In the genomic region with DNA sequence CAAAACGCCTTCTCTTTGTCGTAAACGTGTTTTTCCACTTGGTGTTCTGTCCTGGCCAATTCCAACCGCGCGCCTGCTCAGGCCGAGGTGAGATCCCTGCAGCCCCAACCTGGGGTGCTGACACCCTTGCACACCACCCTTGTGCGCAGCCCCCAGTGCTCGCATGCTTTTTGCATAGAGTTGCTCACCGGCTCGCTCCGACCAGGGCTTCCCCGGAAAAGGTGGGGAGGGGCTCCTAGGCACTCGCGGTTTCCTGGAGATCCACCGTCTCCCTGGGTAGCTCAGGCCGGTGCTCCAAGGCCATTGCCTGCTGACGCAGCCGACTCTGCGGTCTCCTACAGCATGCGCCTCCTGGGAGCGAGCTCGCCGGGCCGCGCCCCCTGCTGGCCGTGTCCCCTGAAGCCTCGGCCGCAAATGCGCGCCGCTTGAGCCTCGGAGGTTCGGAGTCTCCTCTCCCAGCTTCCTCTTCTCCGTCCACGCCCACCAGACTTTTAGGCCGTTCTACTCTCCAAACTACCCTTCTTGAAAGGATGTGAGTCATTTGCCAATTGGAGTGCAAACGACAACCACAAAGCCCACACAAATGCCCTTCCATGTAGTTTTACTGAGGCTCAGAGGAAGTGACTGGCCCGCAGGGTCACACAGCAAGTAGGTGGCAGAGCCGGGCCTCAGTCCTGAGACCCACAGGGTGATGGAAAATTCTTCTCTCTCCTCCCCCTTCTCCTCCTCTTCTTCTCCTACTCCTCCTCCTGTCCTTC, we compare ENCODE assay signal across 8 cellular contexts. TPM values are rescaled to one million over a fixed set of nuclear protein-coding genes. Genes with fewer than 3 reads are reported as not detected.
A peak's percentile ranks its signal among the peaks of the same experiment; 100 is the strongest.
DNase-seq lines count a peak whose midpoint lies in the region; ATAC-seq and TF ChIP-seq lines count a peak whose summit lies in the region.

No MANE protein-coding gene starts in this region.

- H4K91ac ChIP-seq in mesenchymal stem cell (ENCODE audit: low read length) = peak overlapping the region; percentile 48

- peaks cover 2% of the 10 kb centered on the region for H3K79me1 ChIP-seq in mesenchymal stem cell (replicated peaks; ENCODE audit: low read length, poor library complexity, severe bottlenecking)

- H2AFZ ChIP-seq in mesenchymal stem cell (ENCODE audit: low read depth, low read length) = peak overlapping the region; percentile 91

- no peaks in the 10 kb centered on the region for H3K9me3 ChIP-seq in CD4-positive, alpha-beta T cell (ENCODE audit: control insufficient read depth, low read length)
- H3K9me3 ChIP-seq in endocrine pancreas (ENCODE audit: control insufficient read depth, low read length) = no peaks in the 10 kb centered on the region
- no peaks in the 10 kb centered on the region for H3K9me3 ChIP-seq in mesenchymal stem cell (ENCODE audit: control insufficient read depth, low read length)

- peak overlapping the region; percentile 9 to 87 for H2BK12ac ChIP-seq in mesenchymal stem cell (ENCODE audit: low read length in 2 of 2)

- no peaks in the 10 kb centered on the region for H3K9me3 Mint-ChIP-seq in CD4-positive, alpha-beta T cell

- ATAC-seq in CD4-positive, alpha-beta T cell (ENCODE audit: poor library complexity) = peak; percentile 90
- peak; percentile 78 for ATAC-seq in GM19351 (IDR thresholded peaks at IDR 0.05; ENCODE audit: unreplicated experiment)
- peak; percentile 59 for ATAC-seq in HG03520 (IDR thresholded peaks at IDR 0.05; ENCODE audit: unreplicated experiment)

- H3K27me3 ChIP-seq in CD4-positive, alpha-beta T cell (ENCODE audit: control insufficient read depth, insufficient read depth, low read length) = no peaks in the 10 kb centered on the region
- H3K27me3 ChIP-seq in endocrine pancreas (ENCODE audit: control insufficient read depth, insufficient read depth, low read length) (no peaks in the 10 kb centered on the region), mesenchymal stem cell (ENCODE audit: control insufficient read depth in 1 of 2, insufficient read depth in 1 of 2, low read length in 2 of 2) (no peaks in the 10 kb centered on the region)

- no peaks in the 10 kb centered on the region for H3K36me3 Mint-ChIP-seq in CD4-positive, alpha-beta T cell (ENCODE audit: low read depth)

- peak overlapping the region; percentile 75 for H3K4me3 Mint-ChIP-seq in CD4-positive, alpha-beta T cell

- peak overlapping the region; percentile 73 for H4K8ac ChIP-seq in mesenchymal stem cell (ENCODE audit: low read length)

- H2BK5ac ChIP-seq in mesenchymal stem cell (ENCODE audit: low read depth, low read length, poor library complexity, severe bottlenecking) = peak overlapping the region; percentile 37

- H3K27ac ChIP-seq in CD4-positive, alpha-beta T cell (ENCODE audit: low read depth, low read length) = no peak overlapping the region
- peak overlapping the region; percentile 93 for H3K27ac ChIP-seq in mesenchymal stem cell (ENCODE audit: low read length, poor library complexity, severe bottlenecking)

- peak overlapping the region; percentile 64 for H3K4me2 ChIP-seq in mesenchymal stem cell (ENCODE audit: low read length, poor library complexity, severe bottlenecking)

- H3K4me3 ChIP-seq in endocrine pancreas (ENCODE audit: control insufficient read depth, insufficient read depth, low read length) = no peak overlapping the region
- peak overlapping the region; percentile 45 to 85 for H3K4me3 ChIP-seq in mesenchymal stem cell (ENCODE audit: insufficient read depth in 1 of 2, low read depth in 1 of 2, low read length in 2 of 2)

- peaks cover 21% of the 10 kb centered on the region for H3K4me1 Mint-ChIP-seq in CD4-positive, alpha-beta T cell (ENCODE audit: low read depth)

- peak; percentile 92 for TF ChIP-seq CTCF in CD4-positive, alpha-beta T cell (IDR thresholded peaks at IDR 0.05)

- H3K4me1 ChIP-seq in endocrine pancreas (ENCODE audit: control insufficient read depth, insufficient read depth, low read length) (no peaks in the 10 kb centered on the region), mesenchymal stem cell (ENCODE audit: control insufficient read depth, insufficient read depth, low read depth, low read length) (peaks cover 16% of the 10 kb centered on the region)

- intact Hi-C loops in CD4-positive, alpha-beta T cell (cut with DNase I, micrococcal nuclease) = loop anchor here in 1 of 2 experiments (5.0 kb wide), 1 partner anchor 311 kb away; no protein-coding TSS in a partner anchor

- peak overlapping the region; percentile 32 for H3K27ac Mint-ChIP-seq in CD4-positive, alpha-beta T cell

- no peak overlapping the region for H3K23ac ChIP-seq in mesenchymal stem cell (ENCODE audit: low read length in 2 of 2)

- H3K14ac ChIP-seq in mesenchymal stem cell (ENCODE audit: low read length in 2 of 2) = peak overlapping the region in 1 of 2 experiments; percentile 53

- CTCF ChIA-PET in CD4-positive, alpha-beta T cell (lab: Charles Lee) = interaction anchor here (0.6 to 3.7 kb wide), 13 partner anchors 8 to 132 kb away, joined by 3 to 39 read pairs (median 5); partner anchors contain the start of genes NAE1 and RRAD

- whole genome bisulfite sequencing in mesenchymal stem cell = 7% methylated on average over 40 of the region's 40 CpGs

- H3K27me3 Mint-ChIP-seq in CD4-positive, alpha-beta T cell = no peaks in the 10 kb centered on the region

- H2AK5ac ChIP-seq in mesenchymal stem cell (ENCODE audit: low read length, severe bottlenecking) = no peak overlapping the region

- POLR2A ChIA-PET in CD4-positive, alpha-beta T cell (lab: Charles Lee) = interaction anchor here (0.7 to 2.2 kb wide), 4 partner anchors 11 to 378 kb away, joined by 3 to 20 read pairs (median 4); partner anchors contain the start of gene NAE1

- H3K9ac ChIP-seq in endocrine pancreas (ENCODE audit: control insufficient read depth, insufficient read depth, low read length) (peak overlapping the region; percentile 61), mesenchymal stem cell (ENCODE audit: low read length) (peak overlapping the region; percentile 88)

- H3K36me3 ChIP-seq in endocrine pancreas (ENCODE audit: control insufficient read depth, insufficient read depth, low read length) (no peaks in the 10 kb centered on the region), mesenchymal stem cell (ENCODE audit: control insufficient read depth in 1 of 2, insufficient read depth in 2 of 2, low read depth in 1 of 2, low read length in 2 of 2) (no peaks in the 10 kb centered on the region)

- DNase-seq in CD4-positive, alpha-beta T cell = peak; percentile 75 to 87 (median 80)
- DNase-seq in NK-92 treated with Interleukin-12 subunit alpha and Interleukin-12 subunit beta, amount 100 ng/mL, for 24 hours (lab: John Stamatoyannopoulos, UW) = peak; percentile 93
- peak; percentile 78 to 81 for DNase-seq in activated CD8-positive, alpha-beta memory T cell treated with anti-CD3 and anti-CD28 coated beads for 4 hours (ENCODE audit: low read depth in 2 of 2)
- DNase-seq in mesenchymal stem cell = peak; percentile 100
- peak; percentile 80 for DNase-seq in stimulated activated CD8-positive, alpha-beta memory T cell treated with anti-CD3 and anti-CD28 coated beads, Interleukin-12 subunit alpha, Interleukin-12 subunit beta, amount 100 ng/mL, for 24 hours (ENCODE audit: extremely low read depth)

- peak overlapping the region; percentile 36 to 81 for H3K4ac ChIP-seq in mesenchymal stem cell (ENCODE audit: low read depth in 1 of 2, low read length in 2 of 2)

- peak overlapping the region; percentile 37 to 92 for H3K18ac ChIP-seq in mesenchymal stem cell (ENCODE audit: low read depth in 1 of 2, low read length in 2 of 2)

- H2BK120ac ChIP-seq in mesenchymal stem cell (ENCODE audit: low read depth, low read length) = peak overlapping the region; percentile 11

- H2BK15ac ChIP-seq in mesenchymal stem cell (ENCODE audit: low read depth, poor library complexity, severe bottlenecking) = no peak overlapping the region

RNA-seq across cellular contexts. Expression of gene PDP2, which starts 7.2 kb away (rescaled TPM):
- 1 to 10 TPM; 3.3 to 5.9 TPM for total RNA-seq in CD4-positive, alpha-beta T cell
- 7.9 TPM for polyA plus RNA-seq in mesenchymal stem cell (2013, experiment 1 of 2)
- polyA plus RNA-seq in mesenchymal stem cell (2013, experiment 2 of 2) = 7.3 TPM

RNA-seq across cellular contexts. Expression of gene CA7, which starts 28.9 kb away (rescaled TPM):
- total RNA-seq in CD4-positive, alpha-beta T cell = not detected
- not detected for polyA plus RNA-seq in mesenchymal stem cell (2013, experiment 1 of 2)
- not detected for polyA plus RNA-seq in mesenchymal stem cell (2013, experiment 2 of 2)

RNA-seq across cellular contexts. Expression of gene NAE1, which starts 42.3 kb away (rescaled TPM):
- 10 to 100 TPM; 89.1 to 91.2 TPM for total RNA-seq in CD4-positive, alpha-beta T cell
- polyA plus RNA-seq in mesenchymal stem cell (2013, experiment 1 of 2) = 64.1 TPM
- polyA plus RNA-seq in mesenchymal stem cell (2013, experiment 2 of 2) = 71.4 TPM

RNA-seq across cellular contexts. Expression of gene CDH16, which starts 45.6 kb away (rescaled TPM):
- not detected for total RNA-seq in CD4-positive, alpha-beta T cell
- polyA plus RNA-seq in mesenchymal stem cell (2013, experiment 1 of 2) = not detected
- polyA plus RNA-seq in mesenchymal stem cell (2013, experiment 2 of 2) = not detected

RNA-seq across cellular contexts. Expression of gene RRAD, which starts 52.2 kb away (rescaled TPM):
- under 1 TPM; 0.28 to 0.49 TPM for total RNA-seq in CD4-positive, alpha-beta T cell
- 6.9 TPM for polyA plus RNA-seq in mesenchymal stem cell (2013, experiment 1 of 2)
- polyA plus RNA-seq in mesenchymal stem cell (2013, experiment 2 of 2) = 7.7 TPM
